In the genomic region with DNA sequence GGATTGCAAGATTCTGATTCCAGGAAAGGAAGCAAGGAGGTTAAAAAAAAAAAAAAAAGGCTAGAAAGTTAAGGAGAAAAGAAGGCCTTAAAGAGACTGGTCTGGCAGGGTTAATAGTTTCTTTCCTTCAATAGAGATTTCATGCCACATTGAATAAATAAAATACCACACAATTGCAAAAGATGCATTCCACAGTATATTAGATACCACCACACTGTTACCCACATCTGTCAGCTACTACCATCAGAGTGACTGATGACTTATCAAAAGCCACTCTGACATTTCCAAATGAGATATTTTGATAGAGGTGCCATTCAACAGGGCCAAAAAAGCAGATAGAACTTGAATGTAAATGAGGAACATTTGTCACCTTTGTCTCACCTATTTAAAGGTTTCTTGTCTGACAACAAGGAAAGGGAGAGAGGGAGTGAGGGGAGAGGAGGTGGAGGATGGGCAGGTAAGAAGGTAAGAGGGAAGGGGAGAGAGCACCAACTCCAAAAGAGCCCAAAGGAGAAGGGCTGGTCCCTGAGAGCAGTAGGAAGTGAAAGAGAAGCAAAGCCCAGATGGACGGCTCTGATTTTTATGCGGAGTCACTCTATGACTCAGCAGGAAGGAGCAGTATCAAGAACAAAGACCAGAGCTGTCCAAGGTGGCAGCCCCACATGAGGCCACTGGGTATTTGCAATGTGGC, we compare ENCODE assay signal across 1 cellular context.
TF ChIP-seq lines count a peak whose summit lies in the region.

No MANE protein-coding gene starts in this region.

TF ChIP-seq in K562, 482 proteins besides CTCF, POLR2A, EP300 and RAD21 (continued from another document):
- TF ChIP-seq, protein P1, sequence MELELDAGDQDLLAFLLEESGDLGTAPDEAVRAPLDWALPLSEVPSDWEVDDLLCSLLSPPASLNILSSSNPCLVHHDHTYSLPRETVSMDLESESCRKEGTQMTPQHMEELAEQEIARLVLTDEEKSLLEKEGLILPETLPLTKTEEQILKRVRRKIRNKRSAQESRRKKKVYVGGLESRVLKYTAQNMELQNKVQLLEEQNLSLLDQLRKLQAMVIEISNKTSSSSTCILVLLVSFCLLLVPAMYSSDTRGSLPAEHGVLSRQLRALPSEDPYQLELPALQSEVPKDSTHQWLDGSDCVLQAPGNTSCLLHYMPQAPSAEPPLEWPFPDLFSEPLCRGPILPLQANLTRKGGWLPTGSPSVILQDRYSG (tag; conservative IDR thresholded peaks at IDR 0.05; ENCODE audit: low read depth) = no peak; the same call in 1 of the 2 replicates
- TF ChIP-seq ELF1 (tag; IDR thresholded peaks at IDR 0.05) = peak; percentile 75
- no peak for TF ChIP-seq HNRNPH1 (optimal IDR thresholded peaks at IDR 0.05; ENCODE audit: low read depth, low read length)
- peak; percentile 23; the same call in 1 of the 2 replicates for TF ChIP-seq ESRRA (IDR thresholded peaks at IDR 0.05; ENCODE audit: borderline replicate concordance, low read depth)
- no peak for TF ChIP-seq CREB1 (IDR thresholded peaks at IDR 0.05)
- TF ChIP-seq CREB1 (CRISPR knock-in tag; IDR thresholded peaks at IDR 0.05) = no peak; the same call in 1 of the 2 replicates
- TF ChIP-seq, protein P2, sequence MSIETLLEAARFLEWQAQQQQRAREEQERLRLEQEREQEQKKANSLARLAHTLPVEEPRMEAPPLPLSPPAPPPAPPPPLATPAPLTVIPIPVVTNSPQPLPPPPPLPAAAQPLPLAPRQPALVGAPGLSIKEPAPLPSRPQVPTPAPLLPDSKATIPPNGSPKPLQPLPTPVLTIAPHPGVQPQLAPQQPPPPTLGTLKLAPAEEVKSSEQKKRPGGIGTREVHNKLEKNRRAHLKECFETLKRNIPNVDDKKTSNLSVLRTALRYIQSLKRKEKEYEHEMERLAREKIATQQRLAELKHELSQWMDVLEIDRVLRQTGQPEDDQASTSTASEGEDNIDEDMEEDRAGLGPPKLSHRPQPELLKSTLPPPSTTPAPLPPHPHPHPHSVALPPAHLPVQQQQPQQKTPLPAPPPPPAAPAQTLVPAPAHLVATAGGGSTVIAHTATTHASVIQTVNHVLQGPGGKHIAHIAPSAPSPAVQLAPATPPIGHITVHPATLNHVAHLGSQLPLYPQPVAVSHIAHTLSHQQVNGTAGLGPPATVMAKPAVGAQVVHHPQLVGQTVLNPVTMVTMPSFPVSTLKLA (conservative IDR thresholded peaks at IDR 0.05) = peak; percentile 75 to 91
- peak; percentile 98 for TF ChIP-seq DNMT1 (IDR thresholded peaks at IDR 0.05)
- no peak for TF ChIP-seq NFYB (IDR thresholded peaks at IDR 0.05; ENCODE audit: extremely low read depth, insufficient read length)
- TF ChIP-seq NCOA4 (IDR thresholded peaks at IDR 0.05; ENCODE audit: partially characterized antibody) = no peak
- TF ChIP-seq MEF2D (tag; conservative IDR thresholded peaks at IDR 0.05; ENCODE audit: low read depth) = peak; percentile 68; the same call in 1 of the 2 replicates
- TF ChIP-seq, protein P3, sequence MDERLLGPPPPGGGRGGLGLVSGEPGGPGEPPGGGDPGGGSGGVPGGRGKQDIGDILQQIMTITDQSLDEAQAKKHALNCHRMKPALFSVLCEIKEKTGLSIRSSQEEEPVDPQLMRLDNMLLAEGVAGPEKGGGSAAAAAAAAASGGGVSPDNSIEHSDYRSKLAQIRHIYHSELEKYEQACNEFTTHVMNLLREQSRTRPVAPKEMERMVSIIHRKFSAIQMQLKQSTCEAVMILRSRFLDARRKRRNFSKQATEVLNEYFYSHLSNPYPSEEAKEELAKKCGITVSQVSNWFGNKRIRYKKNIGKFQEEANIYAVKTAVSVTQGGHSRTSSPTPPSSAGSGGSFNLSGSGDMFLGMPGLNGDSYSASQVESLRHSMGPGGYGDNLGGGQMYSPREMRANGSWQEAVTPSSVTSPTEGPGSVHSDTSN (CRISPR knock-in tag; IDR thresholded peaks at IDR 0.05; ENCODE audit: low read depth) = no peak
- TF ChIP-seq, protein P3 (tag; conservative IDR thresholded peaks at IDR 0.05; ENCODE audit: low read depth) = peak; percentile 65
- 0 out of 2 replicates have a peak, but pooled peaks have one; percentile 66 for TF ChIP-seq JUNB (CRISPR knock-in tag; conservative IDR thresholded peaks at IDR 0.05)
- peak; percentile 81; the same call in 1 of the 2 replicates for TF ChIP-seq ZNF584 (CRISPR knock-in tag; IDR thresholded peaks at IDR 0.05; ENCODE audit: low read depth)
- TF ChIP-seq TBP (optimal IDR thresholded peaks at IDR 0.05; ENCODE audit: low read depth, low read length) = no peak
- TF ChIP-seq GABPA (tag; conservative IDR thresholded peaks at IDR 0.05; ENCODE audit: low read depth) = 0 out of 2 replicates have a peak, but pooled peaks have one; percentile 48
- TF ChIP-seq JUND (IDR thresholded peaks at IDR 0.05; ENCODE audit: borderline replicate concordance, low read depth, low read length) = peak; percentile 98
- peak; percentile 98; the same call in 2 of the 3 replicates for TF ChIP-seq JUND (tag; IDR thresholded peaks at IDR 0.05; ENCODE audit: borderline replicate concordance, low read depth, low read length)
- 0 out of 2 replicates have a peak, but pooled peaks have one; percentile 27 for TF ChIP-seq FOXM1 (IDR thresholded peaks at IDR 0.05; ENCODE audit: low read depth)
- TF ChIP-seq FOXM1 (CRISPR knock-in tag; IDR thresholded peaks at IDR 0.05; ENCODE audit: low read depth) = no peak
